ENCODE assay signal across 20 cellular contexts in the genomic region with DNA sequence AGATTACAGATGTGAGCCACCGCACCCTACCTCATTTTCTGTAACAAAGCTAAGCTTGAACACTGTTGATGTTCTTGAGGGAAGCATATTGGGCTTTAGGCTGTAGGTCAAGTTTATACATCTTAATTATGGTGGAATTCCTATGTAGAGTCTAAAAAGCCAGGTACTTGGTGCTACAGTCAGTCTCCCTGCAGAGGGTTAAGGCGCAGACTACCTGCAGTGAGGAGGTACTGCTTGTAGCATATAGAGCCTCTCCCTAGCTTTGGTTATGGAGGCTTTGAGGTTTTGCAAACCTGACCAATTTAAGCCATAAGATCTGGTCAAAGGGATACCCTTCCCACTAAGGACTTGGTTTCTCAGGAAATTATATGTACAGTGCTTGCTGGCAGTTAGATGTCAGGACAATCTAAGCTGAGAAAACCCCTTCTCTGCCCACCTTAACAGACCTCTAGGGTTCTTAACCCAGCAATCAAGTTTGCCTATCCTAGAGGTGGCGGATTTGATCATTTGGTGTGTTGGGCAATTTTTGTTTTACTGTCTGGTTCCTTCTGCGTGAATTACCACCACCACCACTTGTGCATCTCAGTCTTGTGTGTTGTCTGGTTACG. TPM values are rescaled to one million over a fixed set of nuclear protein-coding genes. Genes with fewer than 3 reads are reported as not detected.
A peak's percentile ranks its signal among the peaks of the same experiment; 100 is the strongest.
DNase-seq lines count a peak whose midpoint lies in the region; ATAC-seq, FAIRE-seq and TF ChIP-seq lines count a peak whose summit lies in the region.
"Had no signal": no experiment of that assay in that cellular context is flagged by ENCODE, and none has a peak within 500 bp of the region (broad histone marks: within the 10 kb centered on the region; RNA-seq: fewer than 3 reads in every experiment).

No MANE protein-coding gene starts in this region.

- H3K79me2 ChIP-seq in SK-N-SH (ENCODE audit: insufficient read depth) (peaks cover 53% of the 10 kb centered on the region), K562 (ENCODE audit: control insufficient read depth, insufficient read depth, low read length) (peaks cover 33% of the 10 kb centered on the region), osteoblast (ENCODE audit: insufficient read depth, low read length) (peaks cover 30% of the 10 kb centered on the region), mesendoderm (ENCODE audit: control insufficient read depth, insufficient read depth, low read length) (peaks cover 23% of the 10 kb centered on the region)

- WGBS in SK-N-SH (ENCODE audit: low lambda C conversion rate): 100% methylated on average over 5 of the region's 5 CpGs
- WGBS in IMR-90 (ENCODE audit: extremely low coverage in 2 of 2, insufficient read length in 1 of 2), 2 experiments: no CpG with 5 or more reads among the region's 5 CpGs
- WGBS in K562 (ENCODE audit: insufficient coverage, low coverage, missing lambda C conversion rate): 98% methylated on average over 5 of the region's 5 CpGs
- no CpG with 5 or more reads among the region's 5 CpGs for WGBS in mesendoderm (ENCODE audit: extremely low coverage, insufficient coverage, low lambda C conversion rate)

- H3K4me1 ChIP-seq in SK-N-SH (ENCODE audit: control insufficient read depth in 1 of 2, insufficient read depth in 2 of 2, low read depth in 1 of 2, low read length in 1 of 2): peaks cover 5 to 7% of the 10 kb centered on the region in 2 experiments; a peak in 3 of 4 replicates
- peaks cover 2% of the 10 kb centered on the region; the same call in 1 of the 2 replicates for H3K4me1 ChIP-seq in IMR-90 (ENCODE audit: control insufficient read depth, insufficient read depth, low read length)
- peaks cover 3 to 9% of the 10 kb centered on the region in 2 experiments; a peak in 2 of 5 replicates for H3K4me1 ChIP-seq in K562 (replicated peaks in 1 of 2; ENCODE audit: control insufficient read depth in 2 of 2, insufficient read depth in 2 of 2, low read length in 2 of 2)
- peaks cover 20% of the 10 kb centered on the region for H3K4me1 ChIP-seq in osteoblast (ENCODE audit: insufficient read depth, low read length)
- H3K4me1 ChIP-seq in mesendoderm (ENCODE audit: control insufficient read depth, low read depth, low read length): peaks cover 3% of the 10 kb centered on the region

- TF ChIP-seq POLR2A in IMR-90 (IDR thresholded peaks at IDR 0.05; ENCODE audit: low read depth, low read length) (no peak), K562 (conservative IDR thresholded peaks at IDR 0.05) (peak; percentile 62; the same call in 1 of the 2 replicates)

- no peak overlapping the region for H3K56ac ChIP-seq in IMR-90 (ENCODE audit: extremely low read depth, insufficient read depth, low read length)
- no peak overlapping the region for H3K56ac ChIP-seq in mesendoderm (ENCODE audit: low read length)

- H3K18ac ChIP-seq in IMR-90 (ENCODE audit: low read depth, low read length): no peak overlapping the region
- H3K18ac ChIP-seq in mesendoderm (ENCODE audit: low read length): no peak overlapping the region

- FAIRE-seq in K562 (lab: Jason Lieb, UNC): no peak
- FAIRE-seq: A549 had no signal

- H3K9ac ChIP-seq in SK-N-SH: no peak overlapping the region
- no peak overlapping the region for H3K9ac ChIP-seq in IMR-90 (ENCODE audit: low read depth, low read length)
- peak overlapping the region in 1 of 2 experiments; percentile 28; a peak in 1 of 4 replicates for H3K9ac ChIP-seq in K562 (ENCODE audit: insufficient read depth in 1 of 2, low read depth in 2 of 2, low read length in 2 of 2)
- H3K9ac ChIP-seq in mesendoderm (ENCODE audit: low read length): no peak overlapping the region

- H3K27ac ChIP-seq in SK-N-SH (ENCODE audit: low read depth in 2 of 2, low read length in 1 of 2): peak overlapping the region in 1 of 2 experiments; percentile 9; a peak in 2 of 4 replicates
- H3K27ac ChIP-seq in IMR-90 (ENCODE audit: insufficient read depth, low read length): no peak overlapping the region
- H3K27ac ChIP-seq in K562 (ENCODE audit: extremely low read depth, low read depth, low read length): no peak overlapping the region
- H3K27ac ChIP-seq in osteoblast (ENCODE audit: low read depth, low read length): no peak overlapping the region
- no peak overlapping the region for H3K27ac ChIP-seq in mesendoderm (ENCODE audit: low read depth, low read length)
- H3K27ac ChIP-seq: A549, coronary artery, upper lobe of left lung had no signal

- TF ChIP-seq RAD21 in SK-N-SH (IDR thresholded peaks at IDR 0.05; ENCODE audit: low read length): no peak
- no peak for TF ChIP-seq RAD21 in IMR-90 (IDR thresholded peaks at IDR 0.05; ENCODE audit: low read length)
- TF ChIP-seq RAD21 in K562 (CRISPR knock-in tag; conservative IDR thresholded peaks at IDR 0.05 in 1 of 2, IDR thresholded peaks at IDR 0.05 in 1 of 2): no peak

- H4K5ac ChIP-seq in IMR-90 (ENCODE audit: low read depth, low read length): no peak overlapping the region
- no peak overlapping the region for H4K5ac ChIP-seq in mesendoderm (ENCODE audit: low read length)

- H4K8ac ChIP-seq in IMR-90 (ENCODE audit: low read depth in 2 of 2, low read length in 2 of 2) (no peak overlapping the region), mesendoderm (ENCODE audit: low read depth, low read length) (no peak overlapping the region)

- H2BK20ac ChIP-seq in IMR-90 (ENCODE audit: low read depth, low read length): no peak overlapping the region

- ATAC-seq in SK-N-SH treated with all-trans-retinoic acid at 6 μM for 48 hours (no peak), IMR-90 (ENCODE audit: low read depth) (no peak), K562 (peak; percentile 45), HG03280 (IDR thresholded peaks at IDR 0.05; ENCODE audit: unreplicated experiment) (no peak), GM21619 (IDR thresholded peaks at IDR 0.05; ENCODE audit: unreplicated experiment) (no peak)
- ATAC-seq: activated CD8-positive, alpha-beta memory T cell treated with anti-CD3 and anti-CD28 coated beads, Interleukin-2, amount 10 ng/mL, durations not matched to agents 7 days and 5 days; stimulated activated naive CD8-positive, alpha-beta T cell treated with anti-CD3 and anti-CD28 coated beads, Interleukin-15, Interleukin-2, amounts not matched to agents 100 U/mL and 50 U/mL, for 24 hours had no signal

- DNase-seq in SK-N-SH: no peak
- no peak for DNase-seq in IMR-90
- DNase-seq in K562 (ENCODE audit: extremely low read depth in 1 of 4, low spot score in 3 of 4): no peak
- peak; percentile 13 for DNase-seq in osteoblast (ENCODE audit: insufficient read length, low spot score, missing footprints)
- DNase-seq in mesendoderm: no peak
- DNase-seq: activated CD8-positive, alpha-beta memory T cell treated with anti-CD3 and anti-CD28 coated beads, Interleukin-2, amount 10 ng/mL, durations not matched to agents 7 days and 5 days; activated gamma-delta T cell; CD4-positive, CD25-positive, alpha-beta regulatory T cell; immature natural killer cell; NCI-H2081 treated with DMSO at 0.1 percent for 48 hours; NCI-H774; stimulated activated naive CD8-positive, alpha-beta T cell treated with anti-CD3 and anti-CD28 coated beads, Interleukin-15, Interleukin-2, amounts not matched to agents 100 U/mL and 50 U/mL, for 24 hours; T-helper 1 cell; upper lobe of left lung had no signal

- peaks cover 88% of the 10 kb centered on the region for H3F3A ChIP-seq in SK-N-SH (replicated peaks; ENCODE audit: insufficient read depth)

- H4K20me1 ChIP-seq in SK-N-SH (ENCODE audit: insufficient read depth) (peaks cover 72% of the 10 kb centered on the region), IMR-90 (ENCODE audit: insufficient read depth, low read length) (peaks cover 72% of the 10 kb centered on the region), K562 (replicated peaks; ENCODE audit: control insufficient read depth, insufficient read depth, low read length) (peaks cover 30% of the 10 kb centered on the region), osteoblast (ENCODE audit: insufficient read depth, low read length) (peaks cover 42% of the 10 kb centered on the region)

- CTCF ChIA-PET in SK-N-SH (lab: Yijun Ruan, JAX) (interaction anchor here (1.4 to 1.7 kb wide), 2 partner anchors 237 to 333 kb away, joined by 3 to 4 read pairs; no protein-coding TSS in a partner anchor), IMR-90 (lab: Yijun Ruan, JAX) (no interaction called here), K562 (lab: Yijun Ruan, JAX; ENCODE audit: low intra/inter-chr PET ratio) (no interaction called here)

- intact Hi-C loops in IMR-90 (cut with micrococcal nuclease) (no loop called here), K562 (cut with micrococcal nuclease) (no loop called here)

- 0 out of 2 replicates have a peak overlapping the region, but pooled peaks have one; percentile 24 for H3K23ac ChIP-seq in IMR-90 (ENCODE audit: low read depth, low read length)
- H3K23ac ChIP-seq in mesendoderm (ENCODE audit: low read length): no peak overlapping the region

- no peak overlapping the region for H2AFZ ChIP-seq in SK-N-SH (ENCODE audit: low read depth)
- H2AFZ ChIP-seq in IMR-90 (replicated peaks; ENCODE audit: low read length, poor library complexity): no peak overlapping the region
- no peak overlapping the region for H2AFZ ChIP-seq in K562 (ENCODE audit: low read depth, low read length)
- H2AFZ ChIP-seq in osteoblast (ENCODE audit: low read length): no peak overlapping the region

- peaks cover 42 to 70% of the 10 kb centered on the region in 2 experiments for H3K36me3 ChIP-seq in SK-N-SH (replicated peaks in 1 of 2; ENCODE audit: control insufficient read depth in 1 of 2, insufficient read depth in 2 of 2, low read length in 1 of 2)
- peaks cover 42% of the 10 kb centered on the region for H3K36me3 ChIP-seq in IMR-90 (ENCODE audit: control insufficient read depth, insufficient read depth, low read length)
- peaks cover 59% of the 10 kb centered on the region for H3K36me3 ChIP-seq in K562 (ENCODE audit: control insufficient read depth, insufficient read depth, low read length)
- peaks cover 56% of the 10 kb centered on the region for H3K36me3 ChIP-seq in osteoblast (ENCODE audit: insufficient read depth, low read length)
- peaks cover 25% of the 10 kb centered on the region for H3K36me3 ChIP-seq in mesendoderm (ENCODE audit: control insufficient read depth, insufficient read depth, low read length)

- H2BK120ac ChIP-seq in IMR-90 (ENCODE audit: low read depth, low read length) (no peak overlapping the region), mesendoderm (ENCODE audit: low read depth, low read length) (no peak overlapping the region)

- no peak overlapping the region for H3K4ac ChIP-seq in IMR-90 (ENCODE audit: low read depth, low read length)
- no peak overlapping the region for H3K4ac ChIP-seq in mesendoderm (ENCODE audit: low read depth, low read length)

- H3K4me2 ChIP-seq in SK-N-SH (no peak overlapping the region), IMR-90 (ENCODE audit: low read depth, low read length) (no peak overlapping the region), K562 (ENCODE audit: insufficient read depth, low read length) (no peak overlapping the region), osteoblast (ENCODE audit: insufficient read depth, low read length) (no peak overlapping the region), mesendoderm (ENCODE audit: low read length) (no peak overlapping the region)
- H3K4me2 ChIP-seq: A549 had no signal

- TF ChIP-seq CTCF in SK-N-SH (IDR thresholded peaks at IDR 0.05): no peak
- no peak for TF ChIP-seq CTCF in IMR-90 (conservative IDR thresholded peaks at IDR 0.05; ENCODE audit: low read depth, low read length)
- no peak for TF ChIP-seq CTCF in K562 (IDR thresholded peaks at IDR 0.05 in 2 of 3, conservative IDR thresholded peaks at IDR 0.05 in 1 of 3; ENCODE audit: insufficient read depth in 2 of 3, low read depth in 1 of 3, low read length in 3 of 3)
- no peak for TF ChIP-seq CTCF in osteoblast (IDR thresholded peaks at IDR 0.05; ENCODE audit: extremely low read depth, low read depth, low read length)

- H3K4me3 ChIP-seq in SK-N-SH (ENCODE audit: low read depth in 2 of 2, low read length in 1 of 2): no peak overlapping the region
- no peak overlapping the region for H3K4me3 ChIP-seq in IMR-90 (ENCODE audit: insufficient read depth, low read depth, low read length)
- no peak overlapping the region for H3K4me3 ChIP-seq in K562
- no peak overlapping the region for H3K4me3 ChIP-seq in osteoblast (ENCODE audit: insufficient read depth, low read length)
- H3K4me3 ChIP-seq in mesendoderm (ENCODE audit: low read length): no peak overlapping the region
- H3K4me3 ChIP-seq: A549, coronary artery, lung, upper lobe of left lung had no signal

- dilution Hi-C loops in IMR-90 (cut with HindIII; ENCODE audit: low sequenced_read_pairs, unreplicated experiment): no loop called here

- no peak overlapping the region for H2BK5ac ChIP-seq in IMR-90 (ENCODE audit: low read depth, low read length, poor library complexity, severe bottlenecking)
- H2BK5ac ChIP-seq in mesendoderm (ENCODE audit: low read length): no peak overlapping the region

- H3K14ac ChIP-seq in IMR-90 (replicated peaks; ENCODE audit: low read depth, low read length): no peak overlapping the region

- in situ Hi-C loops in IMR-90 (cut with MboI; ENCODE audit: low sequenced_read_pairs): no loop called here
- in situ Hi-C loops in K562 (cut with MboI): no loop called here

- no peaks in the 10 kb centered on the region for H3K27me3 ChIP-seq in SK-N-SH (ENCODE audit: insufficient read depth)
- H3K27me3 ChIP-seq in IMR-90 (ENCODE audit: control insufficient read depth, insufficient read depth, low read length): no peaks in the 10 kb centered on the region
- no peaks in the 10 kb centered on the region for H3K27me3 ChIP-seq in K562 (ENCODE audit: control insufficient read depth in 2 of 2, insufficient read depth in 2 of 2, low read length in 2 of 2)
- H3K27me3 ChIP-seq in osteoblast (ENCODE audit: insufficient read depth, low read length): no peaks in the 10 kb centered on the region
- H3K27me3 ChIP-seq in mesendoderm (ENCODE audit: insufficient read depth, low read length, poor library complexity): no peaks in the 10 kb centered on the region
- H3K27me3 ChIP-seq: upper lobe of left lung had no signal

- H2BK15ac ChIP-seq in IMR-90 (ENCODE audit: low read depth, low read length) (no peak overlapping the region), mesendoderm (replicated peaks; ENCODE audit: low read depth) (no peak overlapping the region)

- POLR2A ChIA-PET in SK-N-SH (lab: Yijun Ruan, JAX): no interaction called here
- POLR2A ChIA-PET in IMR-90 (lab: Charles Lee; ENCODE audit: unreplicated experiment): no interaction called here
- POLR2A ChIA-PET in K562 (lab: Yijun Ruan, JAX): interaction anchor here (0.6 to 1.9 kb wide), 8 partner anchors 8 to 560 kb away, joined by 3 to 7 read pairs (median 4); no protein-coding TSS in a partner anchor

- TF ChIP-seq EP300 in SK-N-SH (IDR thresholded peaks at IDR 0.05; ENCODE audit: borderline replicate concordance in 1 of 2, low read depth in 1 of 2, low read length in 1 of 2) (no peak), K562 (IDR thresholded peaks at IDR 0.05; ENCODE audit: low read length) (no peak)

- H3K79me1 ChIP-seq in IMR-90 (ENCODE audit: low read depth in 1 of 2, low read length in 2 of 2) (peaks cover 10 to 49% of the 10 kb centered on the region in 2 experiments; a peak in 3 of 4 replicates), mesendoderm (ENCODE audit: low read length) (peaks cover 6% of the 10 kb centered on the region)

- BruUV-seq in IMR-90 (replicated peaks; lab: Mats Ljungman, UMichigan) (no TSS peak), K562 (replicated peaks; lab: Mats Ljungman, UMichigan) (no TSS peak)

- H4K91ac ChIP-seq in IMR-90 (ENCODE audit: insufficient read depth, low read depth, low read length): no peak overlapping the region

- no peak overlapping the region for H2AK5ac ChIP-seq in IMR-90 (ENCODE audit: low read depth, low read length)
- no peak overlapping the region for H2AK5ac ChIP-seq in mesendoderm (ENCODE audit: low read length)

- no peak overlapping the region for H2AK9ac ChIP-seq in IMR-90 (replicated peaks; ENCODE audit: low read depth, low read length, poor library complexity)

- H3K9me3 ChIP-seq in SK-N-SH (no peaks in the 10 kb centered on the region), IMR-90 (ENCODE audit: control insufficient read depth, insufficient read depth, low read length) (no peaks in the 10 kb centered on the region), K562 (replicated peaks; ENCODE audit: control insufficient read depth, insufficient read depth, low read depth, low read length) (no peaks in the 10 kb centered on the region), osteoblast (ENCODE audit: low read depth, low read length) (no peaks in the 10 kb centered on the region)
- H3K9me3 ChIP-seq: A549, upper lobe of left lung had no signal

- H3K9me1 ChIP-seq in IMR-90 (ENCODE audit: insufficient read depth, low read length) (peaks cover 12% of the 10 kb centered on the region), K562 (ENCODE audit: control insufficient read depth, insufficient read depth, low read length) (no peaks in the 10 kb centered on the region)

- H3K9me2 ChIP-seq in SK-N-SH: no peaks in the 10 kb centered on the region

RNA-seq across cellular contexts. Expression of gene PPIA, which starts 6.0 kb away (rescaled TPM):
- polyA plus RNA-seq in SK-N-SH (2012; rRNA removed): 6,239 and 6,267 TPM in 2 replicates
- 7,289 and 8,124 TPM in 2 replicates for polyA plus RNA-seq in SK-N-SH (2012; cell fraction: cytosol; rRNA removed)
- 2,405 and 2,816 TPM in 2 replicates for polyA plus RNA-seq in SK-N-SH (2012; cell fraction: nucleus; rRNA removed)
- 3,396 and 3,430 TPM in 2 replicates for total RNA-seq in IMR-90 (2012; rRNA removed)
- 4,788 and 4,883 TPM in 2 replicates for polyA plus RNA-seq in IMR-90 (2012; rRNA removed)
- 3,102 and 3,821 TPM in 2 replicates for polyA plus RNA-seq in IMR-90 (2012; cell fraction: cytosol; rRNA removed)
- 630 and 1,845 TPM in 2 replicates for polyA plus RNA-seq in IMR-90 (2012; cell fraction: nucleus; rRNA removed; ENCODE audit: low replicate concordance)
- 453 and 475 TPM in 2 replicates for total RNA-seq in K562 (2011; cell fraction: chromatin; rRNA removed; ENCODE audit: low replicate concordance)
- total RNA-seq in K562 (2011; cell fraction: nucleolus; rRNA removed): 439 and 464 TPM in 2 replicates
- 630 and 762 TPM in 2 replicates for total RNA-seq in K562 (2011; cell fraction: nucleoplasm; rRNA removed)
- total RNA-seq in K562 (2014; rRNA removed): 2,805 and 3,364 TPM in 2 replicates
- 4,631 and 4,826 TPM in 2 replicates for total RNA-seq in K562 (2014; rRNA removed; fragmentation: Illumina TruSeq; extraction: Trizol)
- total RNA-seq in K562 (2015; rRNA removed; fragmentation: Illumina TruSeq; extraction: Trizol): 3,943 and 3,973 TPM in 2 replicates
- 2,583 and 2,768 TPM in 2 replicates for total RNA-seq in K562 (2021)
- 5,196 and 6,697 TPM in 2 replicates for polyA plus RNA-seq in K562 (2011; rRNA removed)
- polyA plus RNA-seq in K562 (2011; cell fraction: cytosol; rRNA removed): 4,310 and 6,172 TPM in 2 replicates
- polyA plus RNA-seq in K562 (2011; cell fraction: nucleus; rRNA removed): 1,280 and 2,340 TPM in 2 replicates
- 2,534 and 3,220 TPM in 2 replicates for polyA plus RNA-seq in K562 (2012)
- 7,504 and 8,032 TPM in 2 replicates for polyA plus RNA-seq in K562 (2014; fragmentation: Illumina TruSeq; extraction: Trizol)
- 1,000 to 10,000 TPM; 2,984 to 3,298 TPM for polyA plus RNA-seq in K562 (2014; fragmentation: Nextera tagmentation; extraction: Ambion mirVana)
- 6,267 and 7,127 TPM in 2 replicates for polyA plus RNA-seq in K562 (2014; rRNA removed)
- 2,540 and 2,827 TPM in 2 replicates for polyA minus RNA-seq in K562 (2011; rRNA and poly(A)+ RNA removed)
- 724 and 768 TPM in 2 replicates for polyA minus RNA-seq in K562 (2011; cell fraction: cytosol; rRNA and poly(A)+ RNA removed)
- 135 and 291 TPM in 2 replicates for polyA minus RNA-seq in K562 (2011; cell fraction: nucleus; rRNA and poly(A)+ RNA removed)
- total RNA-seq in osteoblast: 1,505 and 1,612 TPM in 2 replicates
- 3,157 TPM for polyA plus RNA-seq in mesendoderm (2013, experiment 1 of 2)
- 3,156 TPM for polyA plus RNA-seq in mesendoderm (2013, experiment 2 of 2)

RNA-seq across cellular contexts. Expression of gene H2AZ2, which starts 45.4 kb away (rescaled TPM):
- polyA plus RNA-seq in SK-N-SH (2012; rRNA removed): 207 and 389 TPM in 2 replicates
- 318 and 348 TPM in 2 replicates for polyA plus RNA-seq in SK-N-SH (2012; cell fraction: cytosol; rRNA removed)
- 80.0 and 111 TPM in 2 replicates for polyA plus RNA-seq in SK-N-SH (2012; cell fraction: nucleus; rRNA removed)
- total RNA-seq in IMR-90 (2012; rRNA removed): 162 and 230 TPM in 2 replicates
- 135 and 156 TPM in 2 replicates for polyA plus RNA-seq in IMR-90 (2012; rRNA removed)
- polyA plus RNA-seq in IMR-90 (2012; cell fraction: cytosol; rRNA removed): 141 and 213 TPM in 2 replicates
- polyA plus RNA-seq in IMR-90 (2012; cell fraction: nucleus; rRNA removed; ENCODE audit: low replicate concordance): 57.3 and 81.6 TPM in 2 replicates
- total RNA-seq in K562 (2011; cell fraction: chromatin; rRNA removed; ENCODE audit: low replicate concordance): 52.2 and 119 TPM in 2 replicates
- 49.0 and 52.7 TPM in 2 replicates for total RNA-seq in K562 (2011; cell fraction: nucleolus; rRNA removed)
- 81.8 and 141 TPM in 2 replicates for total RNA-seq in K562 (2011; cell fraction: nucleoplasm; rRNA removed)
- total RNA-seq in K562 (2014; rRNA removed): 380 and 497 TPM in 2 replicates
- total RNA-seq in K562 (2014; rRNA removed; fragmentation: Illumina TruSeq; extraction: Trizol): 286 and 296 TPM in 2 replicates
- total RNA-seq in K562 (2015; rRNA removed; fragmentation: Illumina TruSeq; extraction: Trizol): 217 and 219 TPM in 2 replicates
- total RNA-seq in K562 (2021): 273 and 286 TPM in 2 replicates
- polyA plus RNA-seq in K562 (2011; rRNA removed): 276 and 382 TPM in 2 replicates
- polyA plus RNA-seq in K562 (2011; cell fraction: cytosol; rRNA removed): 254 and 312 TPM in 2 replicates
- 75.0 and 103 TPM in 2 replicates for polyA plus RNA-seq in K562 (2011; cell fraction: nucleus; rRNA removed)
- polyA plus RNA-seq in K562 (2012): 262 and 408 TPM in 2 replicates
- polyA plus RNA-seq in K562 (2014; fragmentation: Illumina TruSeq; extraction: Trizol): 213 and 246 TPM in 2 replicates
- 100 to 1,000 TPM; 105 to 118 TPM for polyA plus RNA-seq in K562 (2014; fragmentation: Nextera tagmentation; extraction: Ambion mirVana)
- polyA plus RNA-seq in K562 (2014; rRNA removed): 295 and 305 TPM in 2 replicates
- 211 and 268 TPM in 2 replicates for polyA minus RNA-seq in K562 (2011; rRNA and poly(A)+ RNA removed)
- 75.6 and 99.9 TPM in 2 replicates for polyA minus RNA-seq in K562 (2011; cell fraction: cytosol; rRNA and poly(A)+ RNA removed)
- 17.5 and 34.1 TPM in 2 replicates for polyA minus RNA-seq in K562 (2011; cell fraction: nucleus; rRNA and poly(A)+ RNA removed)
- total RNA-seq in osteoblast: 93.7 and 98.1 TPM in 2 replicates
- polyA plus RNA-seq in mesendoderm (2013, experiment 1 of 2): 202 TPM
- 200 TPM for polyA plus RNA-seq in mesendoderm (2013, experiment 2 of 2)

RNA-seq across cellular contexts. Expression of gene ZMIZ2, which starts 53.9 kb away (rescaled TPM):
- polyA plus RNA-seq in SK-N-SH (2012; rRNA removed) (17.8 and 18.1 TPM in 2 replicates), IMR-90 (2012; rRNA removed) (22.9 and 24.0 TPM in 2 replicates), K562 (2011; rRNA removed) (5.2 and 12.7 TPM in 2 replicates), K562 (2014; fragmentation: Illumina TruSeq; extraction: Trizol) (15.5 and 22.3 TPM in 2 replicates), K562 (2014; fragmentation: Nextera tagmentation; extraction: Ambion mirVana) (under 1 TPM; 0.13 to 0.18 TPM), K562 (2014; rRNA removed) (19.1 and 20.0 TPM in 2 replicates)
- 4.0 and 7.0 TPM in 2 replicates for polyA plus RNA-seq in SK-N-SH (2012; cell fraction: cytosol; rRNA removed)
- 116 and 138 TPM in 2 replicates for polyA plus RNA-seq in SK-N-SH (2012; cell fraction: nucleus; rRNA removed)
- total RNA-seq in IMR-90 (2012; rRNA removed) (2.8 and 3.0 TPM in 2 replicates), K562 (2014; rRNA removed) (4.5 and 8.0 TPM in 2 replicates), K562 (2014; rRNA removed; fragmentation: Illumina TruSeq; extraction: Trizol) (2.6 and 4.3 TPM in 2 replicates), K562 (2015; rRNA removed; fragmentation: Illumina TruSeq; extraction: Trizol) (4.9 and 5.9 TPM in 2 replicates), K562 (2021) (34.7 and 40.3 TPM in 2 replicates), osteoblast (18.8 and 19.4 TPM in 2 replicates)
- 6.2 and 11.7 TPM in 2 replicates for polyA plus RNA-seq in IMR-90 (2012; cell fraction: cytosol; rRNA removed)
- 98.7 and 169 TPM in 2 replicates for polyA plus RNA-seq in IMR-90 (2012; cell fraction: nucleus; rRNA removed; ENCODE audit: low replicate concordance)
- total RNA-seq in K562 (2011; cell fraction: chromatin; rRNA removed; ENCODE audit: low replicate concordance): 88.7 and 221 TPM in 2 replicates
- 115 and 124 TPM in 2 replicates for total RNA-seq in K562 (2011; cell fraction: nucleolus; rRNA removed)
- 100 and 113 TPM in 2 replicates for total RNA-seq in K562 (2011; cell fraction: nucleoplasm; rRNA removed)
- polyA plus RNA-seq in K562 (2011; cell fraction: cytosol; rRNA removed): 3.5 and 5.4 TPM in 2 replicates
- polyA plus RNA-seq in K562 (2011; cell fraction: nucleus; rRNA removed): 93.5 and 148 TPM in 2 replicates
- 39.3 and 55.6 TPM in 2 replicates for polyA plus RNA-seq in K562 (2012)
- 7.6 and 8.2 TPM in 2 replicates for polyA minus RNA-seq in K562 (2011; rRNA and poly(A)+ RNA removed)
- 9.3 and 11.0 TPM in 2 replicates for polyA minus RNA-seq in K562 (2011; cell fraction: cytosol; rRNA and poly(A)+ RNA removed)
- polyA minus RNA-seq in K562 (2011; cell fraction: nucleus; rRNA and poly(A)+ RNA removed): 36.5 and 37.0 TPM in 2 replicates
- polyA plus RNA-seq in mesendoderm (2013, experiment 1 of 2): 33.4 TPM
- polyA plus RNA-seq in mesendoderm (2013, experiment 2 of 2): 34.8 TPM

Comparison
In these comparisons a context has a peak if more than half of its experiments do, and no peak if none do; other contexts are left out.
1. Of the 27 proteins assayed by ChIP-seq in both K562 and SK-N-SH: peak only in K562: ZBTB33; only in SK-N-SH: none; in both: POLR2AphosphoS5; in neither: 25.